ENCODE assay signal across 21 cellular contexts in the genomic region with DNA sequence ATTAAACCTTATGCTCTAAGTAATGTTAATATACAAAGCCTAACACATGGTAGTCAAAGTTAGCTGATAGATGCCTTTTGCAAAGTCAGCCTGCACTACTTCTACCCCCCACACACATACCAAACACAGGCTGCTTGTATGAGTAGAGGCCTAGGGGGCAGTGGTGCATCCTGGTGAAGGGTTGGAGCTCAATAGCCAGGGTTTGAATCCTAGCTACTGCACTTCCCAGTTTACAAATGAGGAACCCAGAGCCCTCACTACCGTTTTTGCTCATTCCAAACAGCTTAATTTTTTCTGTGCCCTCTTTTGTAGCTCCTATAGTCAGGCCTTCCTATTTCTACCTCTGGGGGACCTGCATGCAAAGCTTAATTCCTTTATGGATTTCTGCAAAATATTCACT. TPM values are rescaled to one million over a fixed set of nuclear protein-coding genes. Genes with fewer than 3 reads are reported as not detected.
DNase-seq lines count a peak whose midpoint lies in the region; ATAC-seq and TF ChIP-seq lines count a peak whose summit lies in the region.
"Had no signal": no experiment of that assay in that cellular context is flagged by ENCODE, and none has a peak within 500 bp of the region (broad histone marks: within the 10 kb centered on the region; RNA-seq: fewer than 3 reads in every experiment).

No MANE protein-coding gene starts in this region.

- H3K9me3 ChIP-seq in heart right ventricle, result no peaks in the 10 kb centered on the region
- H3K9me3 ChIP-seq in PC-9 (ENCODE audit: insufficient read depth, low read depth), result no peaks in the 10 kb centered on the region
- H3K9me3 ChIP-seq: breast epithelium had no signal

- H3F3A ChIP-seq in PC-9 (ENCODE audit: insufficient read depth, low read depth), result peaks cover 12% of the 10 kb centered on the region

- H4K20me1 ChIP-seq in PC-9 (ENCODE audit: insufficient read depth), result no peaks in the 10 kb centered on the region

- WGBS in heart right ventricle, 2 donors, result 19 to 24% methylated on average over 1 of the region's 1 CpG

- H3K36me3 ChIP-seq in heart right ventricle (no peaks in the 10 kb centered on the region), PC-9 (ENCODE audit: low read depth) (no peaks in the 10 kb centered on the region)
- H3K36me3 ChIP-seq: breast epithelium had no signal

- no peak overlapping the region for H3K27ac ChIP-seq in heart right ventricle
- peak overlapping the region; percentile 79; the same call in 1 of the 2 replicates for H3K27ac ChIP-seq in PC-9
- H3K27ac ChIP-seq: breast epithelium had no signal

- no peak overlapping the region for H2AFZ ChIP-seq in PC-9

- CTCF ChIA-PET in PC-9 (lab: Charles Lee), result interaction anchor here (0.6 to 1.4 kb wide), 2 partner anchors 108 to 760 kb away, joined by 4 to 6 read pairs; no protein-coding TSS in a partner anchor

- H3K4me1 ChIP-seq in heart right ventricle, result no peaks in the 10 kb centered on the region
- peaks cover 23% of the 10 kb centered on the region for H3K4me1 ChIP-seq in PC-9 (replicated peaks; ENCODE audit: insufficient read depth)
- H3K4me1 ChIP-seq: breast epithelium had no signal

- POLR2A ChIA-PET in PC-9 (lab: Charles Lee; ENCODE audit: unreplicated experiment), result no interaction called here

- H3K79me2 ChIP-seq in PC-9 (ENCODE audit: low read depth), result no peaks in the 10 kb centered on the region

- no peak overlapping the region for H3K4me2 ChIP-seq in PC-9

- TF ChIP-seq CTCF in heart right ventricle (IDR thresholded peaks at IDR 0.05) (no peak), PC-9 (conservative IDR thresholded peaks at IDR 0.05) (no peak)

- H3K27me3 ChIP-seq in heart right ventricle, result no peaks in the 10 kb centered on the region
- H3K27me3 ChIP-seq in PC-9 (ENCODE audit: insufficient read depth, low read depth), result no peaks in the 10 kb centered on the region
- H3K27me3 ChIP-seq: breast epithelium had no signal

- no peak for DNase-seq in Right ventricle myocardium superior
- DNase-seq in heart right ventricle, result no peak
- DNase-seq in PC-9, result no peak
- DNase-seq in iPS DF 19.7 (ENCODE audit: low read depth, low spot score), result peak; percentile 30
- DNase-seq in NCI-H1105 (lab: John Stamatoyannopoulos, UW), result no peak
- DNase-seq: activated CD4-positive, alpha-beta T cell treated with anti-CD3 and anti-CD28 coated beads, Interleukin-2, amount 10 ng/mL, durations not matched to agents 24 days and 14 days; activated CD8-positive, alpha-beta memory T cell treated with anti-CD3 and anti-CD28 coated beads, Interleukin-2, amount 50 U/mL, for 48 hours; activated effector memory CD4-positive, alpha-beta T cell treated with Interleukin-2 at 50 U/mL for 16 hours; DMS79; foreskin fibroblast; left colon; NCI-H146; RPMI8226; stimulated activated CD4-positive, alpha-beta T cell treated with anti-CD3 and anti-CD28 coated beads, Interleukin-4, amount 100 ng/mL, for 1 hour had no signal

- no TSS peak for BruUV-seq in PC-9 (replicated peaks; lab: Mats Ljungman, UMichigan)

- intact Hi-C loops in Right ventricle myocardium superior (cut with DNase I), result no loop called here
- intact Hi-C loops in heart right ventricle (cut with DNase I), result no loop called here
- intact Hi-C loops in PC-9 (cut with micrococcal nuclease; ENCODE audit: unreplicated experiment), result no loop called here

- ATAC-seq in Right ventricle myocardium superior (ENCODE audit: poor library complexity) (peak; percentile 20), heart right ventricle (no peak), HG03045 (IDR thresholded peaks at IDR 0.05; ENCODE audit: unreplicated experiment) (no peak), GM18520 (IDR thresholded peaks at IDR 0.05; ENCODE audit: unreplicated experiment) (no peak), GM18868 (IDR thresholded peaks at IDR 0.05; ENCODE audit: unreplicated experiment) (no peak)
- ATAC-seq: left colon; natural killer cell treated with Interleukin-12 subunit alpha and Interleukin-12 subunit beta and Interleukin-15 and Interleukin-18, amount 100 ng/mL, for 72 hours had no signal

- H3K4me3 ChIP-seq in heart right ventricle (no peak overlapping the region), PC-9 (no peak overlapping the region)
- H3K4me3 ChIP-seq: breast epithelium had no signal

- no peaks in the 10 kb centered on the region for H3K9me2 ChIP-seq in PC-9 (ENCODE audit: insufficient read depth)

RNA-seq across cellular contexts. Expression of a gene that starts 18.9 kb away (rescaled TPM):
- total RNA-seq in Right ventricle myocardium superior (0.89 TPM), heart right ventricle (1 to 10 TPM in 9 of 10 donors, under 1 TPM in 1; 0.74 to 3.1 (median 2.0) TPM), PC-9 (2021) (25.9 and 31.0 TPM in 2 replicates)
- polyA plus RNA-seq in heart right ventricle, result 1 to 10 TPM in 1 of 2 donors, under 1 TPM in 1; 0.04 to 1.3 TPM
- total RNA-seq: A673; activated CD4-positive, alpha-beta T cell treated with anti-CD3 and anti-CD28 coated beads, Interleukin-2, amount 10 ng/mL, durations not matched to agents 24 days and 14 days; endothelial cell of umbilical vein; natural killer cell treated with Interleukin-12 subunit alpha and Interleukin-12 subunit beta and Interleukin-15 and Interleukin-18, amount 100 ng/mL, for 72 hours had no signal
- polyA plus RNA-seq: endothelial cell of umbilical vein had no signal

RNA-seq across cellular contexts. Expression of a gene that starts 39.8 kb away (rescaled TPM):
- total RNA-seq in Right ventricle myocardium superior (10.3 TPM), heart right ventricle (10 to 100 TPM in 4 of 10 donors, 1 to 10 TPM in 6; 5.6 to 11.6 (median 9.3) TPM), PC-9 (2021) (30.4 and 36.2 TPM in 2 replicates)
- 1 to 10 TPM; 2.7 to 4.6 TPM for polyA plus RNA-seq in heart right ventricle
